8 cellular contexts compared by ENCODE assay signal in genomic region chr9:133532937-133533668, GRCh38. TPM values are rescaled to one million over a fixed set of nuclear protein-coding genes. Genes with fewer than 3 reads are reported as not detected.
DNase-seq lines count a peak whose midpoint lies in the region; ATAC-seq and TF ChIP-seq lines count a peak whose summit lies in the region.

No MANE protein-coding gene starts in this region.

- H3K79me2 ChIP-seq in OCI-LY3 (ENCODE audit: low read length) (no peaks in the 10 kb centered on the region), trophoblast cell (ENCODE audit: control insufficient read depth, insufficient read depth, low read length, poor library complexity) (no peaks in the 10 kb centered on the region)

- H3K9me3 ChIP-seq in BLaER1 treated with 17β-estradiol and CSF1 and Interleukin-3, amounts not matched to agents 10 nM and 100 nM (replicated peaks in 1 of 11), result no peaks in the 10 kb centered on the region
- H3K9me3 ChIP-seq in OCI-LY3 (ENCODE audit: insufficient read depth, low read length), result no peaks in the 10 kb centered on the region
- peaks cover 1% of the 10 kb centered on the region for H3K9me3 ChIP-seq in trophoblast cell (ENCODE audit: insufficient read depth, low read depth, low read length)
- no peaks in the 10 kb centered on the region for H3K9me3 ChIP-seq in uterus

- peaks cover 0 to 69% (median 3%) of the 10 kb centered on the region in 11 experiments; a peak in 14 of 22 replicates for H3K27me3 ChIP-seq in BLaER1 treated with 17β-estradiol and CSF1 and Interleukin-3, amounts not matched to agents 10 nM and 100 nM
- H3K27me3 ChIP-seq in OCI-LY3 (ENCODE audit: low read depth, low read length) (peaks cover 28% of the 10 kb centered on the region), trophoblast cell (ENCODE audit: insufficient read depth, low read length) (no peaks in the 10 kb centered on the region), uterus (no peaks in the 10 kb centered on the region)

- no peak overlapping the region for H3K4me3 ChIP-seq in BLaER1 treated with 17β-estradiol and CSF1 and Interleukin-3, amounts not matched to agents 10 nM and 100 nM
- no peak overlapping the region for H3K4me3 ChIP-seq in OCI-LY3 (ENCODE audit: low read length)
- no peak overlapping the region for H3K4me3 ChIP-seq in trophoblast cell (ENCODE audit: low read depth, low read length)
- H3K4me3 ChIP-seq in uterus, result no peak overlapping the region

- H3K79me1 ChIP-seq in trophoblast cell (ENCODE audit: low read length), result peaks cover 4% of the 10 kb centered on the region

- DNase-seq in HFFc6 (peak; percentile 41), fibroblast of peridontal ligament (ENCODE audit: extremely low read depth) (peak; percentile 17), trophoblast cell (peak; percentile 38 to 68), uterus (peak; percentile 57 to 65)
- DNase-seq in activated T-cell treated with anti-CD3 and anti-CD28 coated beads, Interleukin-2, amount 50 U/mL, for 4 hours, result peak; percentile 65

- peaks cover 32 to 81% (median 78%) of the 10 kb centered on the region in 10 experiments for H3K4me1 ChIP-seq in BLaER1 treated with 17β-estradiol and CSF1 and Interleukin-3, amounts not matched to agents 10 nM and 100 nM
- no peaks in the 10 kb centered on the region for H3K4me1 ChIP-seq in OCI-LY3 (ENCODE audit: low read length)
- peaks cover 24 to 28% of the 10 kb centered on the region in 2 experiments for H3K4me1 ChIP-seq in trophoblast cell (ENCODE audit: control insufficient read depth in 1 of 2, insufficient read depth in 2 of 2, low read length in 2 of 2)
- peaks cover 0 to 18% of the 10 kb centered on the region in 2 donors for H3K4me1 ChIP-seq in uterus

- H3K14ac ChIP-seq in trophoblast cell (ENCODE audit: low read length), result no peak overlapping the region

- H3K23ac ChIP-seq in trophoblast cell (ENCODE audit: low read length), result no peak overlapping the region

- H2AFZ ChIP-seq in OCI-LY3 (ENCODE audit: low read depth, low read length), result no peak overlapping the region
- no peak overlapping the region for H2AFZ ChIP-seq in trophoblast cell (ENCODE audit: insufficient read depth, low read length, poor library complexity)

- no peak overlapping the region for H3K27ac Mint-ChIP-seq in HFFc6

- peak overlapping the region in 2 of 11 experiments; percentile 65 to 78; a peak in 2 of 22 replicates for H3K27ac ChIP-seq in BLaER1 treated with 17β-estradiol and CSF1 and Interleukin-3, amounts not matched to agents 10 nM and 100 nM
- H3K27ac ChIP-seq in OCI-LY3 (ENCODE audit: low read length) (no peak overlapping the region), trophoblast cell (ENCODE audit: low read depth, low read length) (no peak overlapping the region), uterus (no peak overlapping the region)

- H2AK5ac ChIP-seq in trophoblast cell (ENCODE audit: low read length), result peak overlapping the region; percentile 16

- H3K4ac ChIP-seq in trophoblast cell (ENCODE audit: low read depth, low read length), result no peak overlapping the region

- H4K91ac ChIP-seq in trophoblast cell (ENCODE audit: low read depth, low read length), result peak overlapping the region; percentile 49

- H3K9me3 Mint-ChIP-seq in HFFc6, result no peaks in the 10 kb centered on the region
- no peaks in the 10 kb centered on the region for H3K9me3 Mint-ChIP-seq in activated T-cell treated with anti-CD3 and anti-CD28 coated beads, Interleukin-2, amount 50 U/mL, for 4 hours

- no peak overlapping the region for H2BK5ac ChIP-seq in trophoblast cell (ENCODE audit: low read depth, low read length, poor library complexity)

- no peak overlapping the region for H3K4me3 Mint-ChIP-seq in HFFc6
- no peak overlapping the region for H3K4me3 Mint-ChIP-seq in activated T-cell treated with anti-CD3 and anti-CD28 coated beads, Interleukin-2, amount 50 U/mL, for 4 hours

- H3K4me2 ChIP-seq in BLaER1 treated with 17β-estradiol and CSF1 and Interleukin-3, amounts not matched to agents 10 nM and 100 nM, result peak overlapping the region; percentile 69 to 99 (median 89)
- H3K4me2 ChIP-seq in OCI-LY3 (ENCODE audit: low read length) (no peak overlapping the region), trophoblast cell (ENCODE audit: low read length) (no peak overlapping the region)

- H3K36me3 Mint-ChIP-seq in HFFc6 (ENCODE audit: low read depth), result no peaks in the 10 kb centered on the region
- no peaks in the 10 kb centered on the region for H3K36me3 Mint-ChIP-seq in activated T-cell treated with anti-CD3 and anti-CD28 coated beads, Interleukin-2, amount 50 U/mL, for 4 hours (ENCODE audit: insufficient read depth)

- H3K36me3 ChIP-seq in BLaER1 treated with 17β-estradiol and CSF1 and Interleukin-3, amounts not matched to agents 10 nM and 100 nM, result no peaks in the 10 kb centered on the region
- no peaks in the 10 kb centered on the region for H3K36me3 ChIP-seq in OCI-LY3 (replicated peaks; ENCODE audit: low read depth, low read length)
- no peaks in the 10 kb centered on the region for H3K36me3 ChIP-seq in trophoblast cell (ENCODE audit: control insufficient read depth in 1 of 2, insufficient read depth in 2 of 2, low read length in 2 of 2)
- no peaks in the 10 kb centered on the region for H3K36me3 ChIP-seq in uterus

- ATAC-seq in activated T-cell treated with anti-CD3 and anti-CD28 coated beads, Interleukin-2, amount 50 U/mL, for 4 hours, result peak; percentile 55 to 74
- no peak for ATAC-seq in GM18861 (IDR thresholded peaks at IDR 0.05; ENCODE audit: unreplicated experiment)

- peak; percentile 68 for TF ChIP-seq CTCF in HFFc6 (IDR thresholded peaks at IDR 0.05)
- peak; percentile 61 for TF ChIP-seq CTCF in OCI-LY3 (IDR thresholded peaks at IDR 0.05; ENCODE audit: low read depth, low read length)
- TF ChIP-seq CTCF in uterus (IDR thresholded peaks at IDR 0.05), result peak in 3 of 4 experiments; percentile 11 to 64 (median 64)

- H4K8ac ChIP-seq in trophoblast cell (ENCODE audit: low read depth, low read length), result no peak overlapping the region

- H3K9ac ChIP-seq in BLaER1 treated with 17β-estradiol and CSF1 and Interleukin-3, amounts not matched to agents 10 nM and 100 nM, result peak overlapping the region in 4 of 11 experiments; percentile 10 to 77 (median 67); a peak in 6 of 22 replicates
- H3K9ac ChIP-seq in OCI-LY3 (ENCODE audit: low read length) (no peak overlapping the region), trophoblast cell (ENCODE audit: low read length) (no peak overlapping the region)

- no CpG with 5 or more reads among the region's 20 CpGs for WGBS in trophoblast cell (ENCODE audit: extremely low coverage, insufficient coverage, insufficient read length)

- H4K20me1 ChIP-seq in BLaER1 treated with 17β-estradiol and CSF1 and Interleukin-3, amounts not matched to agents 10 nM and 100 nM, result peaks cover 0 to 55% (median 0%) of the 10 kb centered on the region in 11 experiments; a peak in 9 of 22 replicates
- H4K20me1 ChIP-seq in OCI-LY3 (ENCODE audit: insufficient read depth, low read length), result no peaks in the 10 kb centered on the region

- H3K18ac ChIP-seq in trophoblast cell (ENCODE audit: low read length), result no peak overlapping the region

- no peak overlapping the region for H2BK12ac ChIP-seq in trophoblast cell (ENCODE audit: low read length)

- H4K12ac ChIP-seq in trophoblast cell (ENCODE audit: low read depth, low read length), result no peak overlapping the region

- peaks cover 33% of the 10 kb centered on the region for H3K27me3 Mint-ChIP-seq in HFFc6 (ENCODE audit: insufficient read depth)
- H3K27me3 Mint-ChIP-seq in activated T-cell treated with anti-CD3 and anti-CD28 coated beads, Interleukin-2, amount 50 U/mL, for 4 hours (ENCODE audit: low read depth), result peaks cover 19% of the 10 kb centered on the region

- intact Hi-C loops in uterus (cut with DNase I; ENCODE audit: low total_unique reads), result no loop called here

- H3K4me1 Mint-ChIP-seq in HFFc6 (ENCODE audit: low read depth), result no peaks in the 10 kb centered on the region
- peaks cover 10% of the 10 kb centered on the region for H3K4me1 Mint-ChIP-seq in activated T-cell treated with anti-CD3 and anti-CD28 coated beads, Interleukin-2, amount 50 U/mL, for 4 hours (ENCODE audit: low read depth)

- H2BK120ac ChIP-seq in trophoblast cell (ENCODE audit: insufficient read depth, low read length, poor library complexity), result no peak overlapping the region

- no peak for TF ChIP-seq POLR2A in uterus (IDR thresholded peaks at IDR 0.05)

RNA-seq across cellular contexts. Expression of gene ADAMTSL2, which starts 1.4 kb away (rescaled TPM):
- total RNA-seq in HFFc6 (2021; fragmentation: NEBNext Ultra II Directional; extraction: Animal tissue kit (Norgen Biotek cat#: 25700)), result under 1 TPM in 3 of 6 experiments, not detected in 3; 0.05 to 0.07 (median 0.06) TPM
- total RNA-seq in activated T-cell treated with anti-CD3 and anti-CD28 coated beads, Interleukin-2, amount 50 U/mL, for 4 hours, result under 1 TPM in 2 of 3 donors, not detected in 1; 0.08 to 0.14 TPM
- 5.9 and 6.2 TPM in 2 replicates for polyA plus RNA-seq in trophoblast cell (2013)
- 1 to 10 TPM in 2 of 4 donors, under 1 TPM in 1, not detected in 1; 0.26 to 3.0 (median 2.4) TPM for total RNA-seq in uterus

RNA-seq across cellular contexts. Expression of gene MYMK, which starts 8.3 kb away (rescaled TPM):
- not detected for total RNA-seq in HFFc6 (2021; fragmentation: NEBNext Ultra II Directional; extraction: Animal tissue kit (Norgen Biotek cat#: 25700))
- total RNA-seq in activated T-cell treated with anti-CD3 and anti-CD28 coated beads, Interleukin-2, amount 50 U/mL, for 4 hours, result not detected
- polyA plus RNA-seq in trophoblast cell (2013), result 0.25 and 0.27 TPM in 2 replicates
- total RNA-seq in uterus, result not detected

RNA-seq across cellular contexts. Expression of gene SLC2A6, which starts 54.2 kb away (rescaled TPM):
- total RNA-seq in HFFc6 (2021; fragmentation: NEBNext Ultra II Directional; extraction: Animal tissue kit (Norgen Biotek cat#: 25700)), result 10 to 100 TPM in 5 of 6 experiments, 1 to 10 TPM in 1; 9.4 to 12.6 (median 11.3) TPM
- 1 to 10 TPM; 4.9 to 5.3 (median 5.2) TPM for total RNA-seq in activated T-cell treated with anti-CD3 and anti-CD28 coated beads, Interleukin-2, amount 50 U/mL, for 4 hours
- polyA plus RNA-seq in trophoblast cell (2013), result 4.5 and 4.7 TPM in 2 replicates
- 10 to 100 TPM in 1 of 4 donors, 1 to 10 TPM in 1, under 1 TPM in 2; 0.26 to 11.5 (median 2.1) TPM for total RNA-seq in uterus

Comparison
In these comparisons a context has a peak if more than half of its experiments do, and no peak if none do; other contexts are left out.
1. H3K4me2 ChIP-seq: peak in BLaER1 treated with 17β-estradiol and CSF1 and Interleukin-3, amounts not matched to agents 10 nM and 100 nM (11 of 11); none in OCI-LY3 (single experiment) and trophoblast cell (single experiment).
2. Peak in every context shown above with its lines, with median percentiles within 50 percentile points of each other: DNase-seq and CTCF ChIP-seq.